ENCODE assay signal across 12 cellular contexts in genomic region chr5:140116716-140117115, GRCh38. TPM values are rescaled to one million over a fixed set of nuclear protein-coding genes. Genes with fewer than 3 reads are reported as not detected.
DNase-seq lines count a peak whose midpoint lies in the region; ATAC-seq and TF ChIP-seq lines count a peak whose summit lies in the region.
"Had no signal": no experiment of that assay in that cellular context is flagged by ENCODE, and none has a peak within 500 bp of the region (broad histone marks: within the 10 kb centered on the region; RNA-seq: fewer than 3 reads in every experiment).

No MANE protein-coding gene starts in this region.

- peak overlapping the region in 8 of 10 donors; percentile 2 to 95 (median 62) for H3K4me3 Mint-ChIP-seq in naive thymus-derived CD8-positive, alpha-beta T cell

- no peaks in the 10 kb centered on the region for H3K9me2 ChIP-seq in SK-N-SH

- H3K4me3 ChIP-seq in SK-N-SH (ENCODE audit: low read depth in 2 of 2, low read length in 1 of 2) = 0 out of 4 replicates have a peak overlapping the region, but pooled peaks of 1 of the 2 experiments have one; percentile 13
- H3K4me3 ChIP-seq in WERI-Rb-1 (ENCODE audit: low read depth, low read length) = no peak overlapping the region

- ATAC-seq in SK-N-SH treated with all-trans-retinoic acid at 6 μM for 48 hours = no peak
- no peak for ATAC-seq in naive thymus-derived CD8-positive, alpha-beta T cell

- CTCF ChIA-PET in SK-N-SH (lab: Yijun Ruan, JAX) = interaction anchor here (0.7 to 12.8 kb wide), 7 partner anchors 15 to 537 kb away, joined by 3 to 166 read pairs (median 4); no protein-coding TSS in a partner anchor
- CTCF ChIA-PET in HEK293T (lab: Yijun Ruan, JAX) = interaction anchor here (0.7 kb wide), 4 partner anchors 18 to 786 kb away, joined by 3 read pairs; no protein-coding TSS in a partner anchor

- peaks cover 0 to under 1% (median 0%) of the 10 kb centered on the region in 5 donors for H3K27me3 Mint-ChIP-seq in naive thymus-derived CD8-positive, alpha-beta T cell

- TF ChIP-seq EP300 in SK-N-SH (IDR thresholded peaks at IDR 0.05; ENCODE audit: borderline replicate concordance in 1 of 2, low read depth in 1 of 2, low read length in 1 of 2) = no peak

- H3K79me2 ChIP-seq in SK-N-SH (ENCODE audit: insufficient read depth) = peaks cover 92% of the 10 kb centered on the region

- H3K4me2 ChIP-seq in SK-N-SH = peak overlapping the region; percentile 50; the same call in 1 of the 2 replicates

- DNase-seq in SK-N-SH (no peak), HEK293T (ENCODE audit: extremely low spot score) (no peak), WERI-Rb-1 (no peak), NCI-H345 treated with DMSO at 0.1 percent for 48 hours (lab: John Stamatoyannopoulos, UW; ENCODE audit: unreplicated experiment) (no peak), NCI-H1417 treated with DMSO at 0.1 percent for 48 hours (lab: John Stamatoyannopoulos, UW) (no peak)
- DNase-seq in naive thymus-derived CD8-positive, alpha-beta T cell = no peak
- no peak for DNase-seq in effector CD8-positive, alpha-beta T cell (lab: John Stamatoyannopoulos, UW)
- DNase-seq: brain microvascular endothelial cell, NCI-H1436, sigmoid colon, trophoblast cell had no signal

- H3K36me3 ChIP-seq in SK-N-SH (replicated peaks in 1 of 2; ENCODE audit: control insufficient read depth in 1 of 2, insufficient read depth in 2 of 2, low read length in 1 of 2) (peaks cover 2 to 10% of the 10 kb centered on the region in 2 experiments), WERI-Rb-1 (peaks cover 22% of the 10 kb centered on the region)
- H3K36me3 ChIP-seq: brain microvascular endothelial cell, sigmoid colon had no signal

- H3K27me3 ChIP-seq in SK-N-SH (ENCODE audit: insufficient read depth) (no peaks in the 10 kb centered on the region), WERI-Rb-1 (ENCODE audit: insufficient read depth, low read depth, severe bottlenecking) (no peaks in the 10 kb centered on the region)
- H3K27me3 ChIP-seq: brain microvascular endothelial cell, sigmoid colon had no signal

- peaks cover 32 to 69% (median 61%) of the 10 kb centered on the region in 4 donors for H3K4me1 Mint-ChIP-seq in naive thymus-derived CD8-positive, alpha-beta T cell

- peaks cover 35% of the 10 kb centered on the region for H4K20me1 ChIP-seq in SK-N-SH (ENCODE audit: insufficient read depth)

- H3K9me3 ChIP-seq in SK-N-SH (no peaks in the 10 kb centered on the region), WERI-Rb-1 (ENCODE audit: severe bottlenecking) (no peaks in the 10 kb centered on the region)
- H3K9me3 ChIP-seq: sigmoid colon had no signal

- TF ChIP-seq CTCF in SK-N-SH (IDR thresholded peaks at IDR 0.05) (peak; percentile 16; the same call in 1 of the 2 replicates), WERI-Rb-1 (IDR thresholded peaks at IDR 0.05; ENCODE audit: low read depth, low read length) (0 out of 2 replicates have a peak, but pooled peaks have one; percentile 12)

- H3K27ac ChIP-seq in SK-N-SH (ENCODE audit: low read depth in 2 of 2, low read length in 1 of 2) = no peak overlapping the region
- no peak overlapping the region for H3K27ac ChIP-seq in WERI-Rb-1
- H3K27ac ChIP-seq: brain microvascular endothelial cell had no signal

- H3K27ac Mint-ChIP-seq in naive thymus-derived CD8-positive, alpha-beta T cell = peak overlapping the region in 5 of 10 donors; percentile 0 to 73 (median 27)

- POLR2A ChIA-PET in SK-N-SH (lab: Yijun Ruan, JAX) = interaction anchor here (0.7 kb wide), 1 partner anchor 19 kb away, joined by 4 read pairs; no protein-coding TSS in a partner anchor
- POLR2A ChIA-PET in HEK293T (lab: Yijun Ruan, JAX) = interaction anchor here (1.0 to 2.5 kb wide), 3 partner anchors 9 to 43 kb away, joined by 4 to 20 read pairs (median 7); no protein-coding TSS in a partner anchor
- POLR2A ChIA-PET in naive thymus-derived CD8-positive, alpha-beta T cell (lab: Charles Lee) = interaction anchor here (0.9 to 4.1 kb wide), 3 partner anchors 9 to 285 kb away, joined by 3 to 35 read pairs (median 10); partner anchors contain the start of gene ANKHD1

- peaks cover 0 to 2% (median 0%) of the 10 kb centered on the region in 3 donors for H3K36me3 Mint-ChIP-seq in naive thymus-derived CD8-positive, alpha-beta T cell

- H2AFZ ChIP-seq in SK-N-SH (ENCODE audit: low read depth) = no peak overlapping the region

- no peak overlapping the region for H3K9ac ChIP-seq in SK-N-SH

- no peak for TF ChIP-seq RAD21 in SK-N-SH (IDR thresholded peaks at IDR 0.05; ENCODE audit: low read length)

- H3F3A ChIP-seq in SK-N-SH (replicated peaks; ENCODE audit: insufficient read depth) = peaks cover 29% of the 10 kb centered on the region

- no peaks in the 10 kb centered on the region for H3K9me3 Mint-ChIP-seq in naive thymus-derived CD8-positive, alpha-beta T cell

- H3K4me1 ChIP-seq in SK-N-SH (ENCODE audit: control insufficient read depth in 1 of 2, insufficient read depth in 2 of 2, low read depth in 1 of 2, low read length in 1 of 2) = peaks cover 24 to 29% of the 10 kb centered on the region in 2 experiments; a peak in 3 of 4 replicates

- WGBS in SK-N-SH (ENCODE audit: low lambda C conversion rate) = 84% methylated on average over 2 of the region's 2 CpGs

TF ChIP-seq in SK-N-SH, 30 proteins besides CTCF, POLR2A, EP300 and RAD21 (continues in another document):
- TF ChIP-seq ZBTB33 (IDR thresholded peaks at IDR 0.05; ENCODE audit: borderline replicate concordance, low read depth) = no peak

TF ChIP-seq in SK-N-SH treated with all-trans-retinoic acid at 6 μM for 48 hours, 23 proteins besides CTCF, POLR2A, EP300 and RAD21 (continues in another document):
- no peak for TF ChIP-seq PATZ1 (CRISPR knock-in tag; IDR thresholded peaks at IDR 0.05; ENCODE audit: borderline replicate concordance)

TF ChIP-seq in HEK293T, 16 proteins besides CTCF, POLR2A, EP300 and RAD21:
- TF ChIP-seq ARNT (IDR thresholded peaks at IDR 0.05) (no peak), FOXM1 (IDR thresholded peaks at IDR 0.05; ENCODE audit: borderline replicate concordance) (no peak), SUZ12 (IDR thresholded peaks at IDR 0.05) (no peak), BHLHE40 (IDR thresholded peaks at IDR 0.05; ENCODE audit: borderline replicate concordance) (no peak), CTBP1 (IDR thresholded peaks at IDR 0.05; ENCODE audit: borderline replicate concordance) (no peak), TARDBP (IDR thresholded peaks at IDR 0.05) (no peak), ELF4 (IDR thresholded peaks at IDR 0.05) (no peak), ZNF384 (IDR thresholded peaks at IDR 0.05) (peak; percentile 61; the same call in 1 of the 2 replicates)

RNA-seq across cellular contexts. Expression of gene PURA, which starts 2.8 kb away (rescaled TPM):
- polyA plus RNA-seq in SK-N-SH (2012; rRNA removed) = 2.4 and 2.9 TPM in 2 replicates
- 2.0 and 2.2 TPM in 2 replicates for polyA plus RNA-seq in SK-N-SH (2012; cell fraction: cytosol; rRNA removed)
- 2.8 and 2.9 TPM in 2 replicates for polyA plus RNA-seq in SK-N-SH (2012; cell fraction: nucleus; rRNA removed)
- total RNA-seq in naive thymus-derived CD8-positive, alpha-beta T cell = 10 to 100 TPM; 29.6 to 30.4 TPM
- polyA plus RNA-seq in naive thymus-derived CD8-positive, alpha-beta T cell = 1 to 10 TPM; 4.4 to 4.7 (median 4.6) TPM

RNA-seq across cellular contexts. Expression of gene IGIP, which starts 9.0 kb away (rescaled TPM):
- 0.72 and 0.99 TPM in 2 replicates for polyA plus RNA-seq in SK-N-SH (2012; rRNA removed)
- polyA plus RNA-seq in SK-N-SH (2012; cell fraction: cytosol; rRNA removed) = 0.98 and 1.1 TPM in 2 replicates
- polyA plus RNA-seq in SK-N-SH (2012; cell fraction: nucleus; rRNA removed) = 1.8 and 3.3 TPM in 2 replicates
- total RNA-seq in naive thymus-derived CD8-positive, alpha-beta T cell = 10 to 100 TPM; 11.6 to 12.9 TPM
- under 1 TPM; 0.24 to 0.51 (median 0.39) TPM for polyA plus RNA-seq in naive thymus-derived CD8-positive, alpha-beta T cell

RNA-seq across cellular contexts. Expression of gene CYSTM1, which starts 58.3 kb away (rescaled TPM):
- polyA plus RNA-seq in SK-N-SH (2012; rRNA removed) = 27.1 and 29.3 TPM in 2 replicates
- polyA plus RNA-seq in SK-N-SH (2012; cell fraction: cytosol; rRNA removed) = 22.0 and 22.6 TPM in 2 replicates
- polyA plus RNA-seq in SK-N-SH (2012; cell fraction: nucleus; rRNA removed) = 9.9 and 20.2 TPM in 2 replicates
- 1 to 10 TPM; 3.0 to 3.1 TPM for total RNA-seq in naive thymus-derived CD8-positive, alpha-beta T cell
- 1 to 10 TPM; 5.1 to 6.5 (median 6.3) TPM for polyA plus RNA-seq in naive thymus-derived CD8-positive, alpha-beta T cell
